Comparison of ENCODE assay signal across 11 cellular contexts in genomic region chr6:56802570-56802969, GRCh38.
DNase-seq lines count a peak whose midpoint lies in the region; ATAC-seq and TF ChIP-seq lines count a peak whose summit lies in the region.
"Had no signal": no experiment of that assay in that cellular context is flagged by ENCODE, and none has a peak within 500 bp of the region (broad histone marks: within the 10 kb centered on the region; RNA-seq: fewer than 3 reads in every experiment).

No MANE protein-coding gene starts in this region.

- whole genome bisulfite sequencing in smooth muscle cell (ENCODE audit: low lambda C conversion rate) = 52% methylated on average over 2 of the region's 2 CpGs

- no peaks in the 10 kb centered on the region for H3K4me1 ChIP-seq in colonic mucosa
- H3K4me1 ChIP-seq in smooth muscle cell (ENCODE audit: low read depth) = peaks cover 50% of the 10 kb centered on the region
- H3K4me1 ChIP-seq: upper lobe of right lung had no signal

- H3K36me3 ChIP-seq in colonic mucosa = no peaks in the 10 kb centered on the region
- no peaks in the 10 kb centered on the region for H3K36me3 ChIP-seq in smooth muscle cell (ENCODE audit: low read depth)
- H3K36me3 ChIP-seq: upper lobe of right lung had no signal

- no peak overlapping the region for H2AFZ ChIP-seq in smooth muscle cell (ENCODE audit: low read depth)

- peak overlapping the region; percentile 74 for H3K27ac Mint-ChIP-seq in HFFc6
- H3K27ac Mint-ChIP-seq in type B pancreatic cell = no peak overlapping the region
- H3K27ac Mint-ChIP-seq in effector memory CD8-positive, alpha-beta T cell = no peak overlapping the region
- H3K27ac Mint-ChIP-seq: activated naive CD4-positive, alpha-beta T cell treated with anti-CD3 and anti-CD28 coated beads, Interleukin-2, amount 10 ng/mL, durations not matched to agents 7 days and 5 days had no signal

- no peak overlapping the region for H3K27ac ChIP-seq in colonic mucosa
- H3K27ac ChIP-seq in smooth muscle cell (ENCODE audit: low read depth) = no peak overlapping the region
- H3K27ac ChIP-seq: upper lobe of right lung had no signal

- no peak for ATAC-seq in effector memory CD8-positive, alpha-beta T cell (replicated peaks)
- ATAC-seq: HCT116, upper lobe of right lung had no signal

- no peaks in the 10 kb centered on the region for H3F3A ChIP-seq in smooth muscle cell (ENCODE audit: low read depth)

- H3K4me3 ChIP-seq in colonic mucosa (no peak overlapping the region), smooth muscle cell (no peak overlapping the region)
- H3K4me3 ChIP-seq: upper lobe of right lung had no signal

- peak overlapping the region; percentile 4 for H3K4me2 ChIP-seq in smooth muscle cell

- TF ChIP-seq CTCF in HFFc6 (IDR thresholded peaks at IDR 0.05) (no peak), colonic mucosa (IDR thresholded peaks at IDR 0.05) (no peak), smooth muscle cell (IDR thresholded peaks at IDR 0.05; ENCODE audit: borderline replicate concordance, insufficient read depth, poor library complexity, severe bottlenecking) (no peak), type B pancreatic cell (conservative IDR thresholded peaks at IDR 0.05) (no peak)

- H3K9me3 Mint-ChIP-seq in HFFc6 (no peaks in the 10 kb centered on the region), type B pancreatic cell (no peaks in the 10 kb centered on the region)
- no peaks in the 10 kb centered on the region for H3K9me3 Mint-ChIP-seq in effector memory CD8-positive, alpha-beta T cell
- H3K9me3 Mint-ChIP-seq: activated naive CD4-positive, alpha-beta T cell treated with anti-CD3 and anti-CD28 coated beads, Interleukin-2, amount 10 ng/mL, durations not matched to agents 7 days and 5 days had no signal

- H3K27me3 ChIP-seq in colonic mucosa (no peaks in the 10 kb centered on the region), smooth muscle cell (ENCODE audit: low read depth) (no peaks in the 10 kb centered on the region)
- H3K27me3 ChIP-seq: upper lobe of right lung had no signal

- DNase-seq in HFFc6 (peak; percentile 30), NCI-H345 treated with DMSO at 0.1 percent for 48 hours (lab: John Stamatoyannopoulos, UW; ENCODE audit: unreplicated experiment) (peak; percentile 89), colonic mucosa (peak; percentile 22), smooth muscle cell (lab: John Stamatoyannopoulos, UW; ENCODE audit: unreplicated experiment) (no peak), type B pancreatic cell (ENCODE audit: extremely low spot score, unreplicated experiment) (no peak)
- no peak for DNase-seq in activated effector memory CD4-positive, alpha-beta T cell treated with anti-CD3 and anti-CD28 coated beads, Interleukin-2, amount 50 U/mL, for 16 hours
- no peak for DNase-seq in effector memory CD8-positive, alpha-beta T cell
- DNase-seq: activated naive CD4-positive, alpha-beta T cell treated with anti-CD3 and anti-CD28 coated beads, Interleukin-2, amount 10 ng/mL, durations not matched to agents 7 days and 5 days; midbrain; upper lobe of right lung had no signal

- H3K79me2 ChIP-seq in smooth muscle cell (ENCODE audit: low read depth) = peaks cover 63% of the 10 kb centered on the region

- H3K4me3 Mint-ChIP-seq in HFFc6 (peak overlapping the region; percentile 66), type B pancreatic cell (no peak overlapping the region)
- no peak overlapping the region for H3K4me3 Mint-ChIP-seq in effector memory CD8-positive, alpha-beta T cell
- H3K4me3 Mint-ChIP-seq: activated naive CD4-positive, alpha-beta T cell treated with anti-CD3 and anti-CD28 coated beads, Interleukin-2, amount 10 ng/mL, durations not matched to agents 7 days and 5 days had no signal

- H3K9ac ChIP-seq in colonic mucosa (ENCODE audit: low read depth in 2 of 2, low read length in 2 of 2) = no peak overlapping the region
- no peak overlapping the region for H3K9ac ChIP-seq in smooth muscle cell (ENCODE audit: low read depth)

- intact Hi-C loops in colonic mucosa (cut with DNase I) = no loop called here

- no peaks in the 10 kb centered on the region for H4K20me1 ChIP-seq in smooth muscle cell (ENCODE audit: low read depth)

- H3K9me3 ChIP-seq in colonic mucosa (no peaks in the 10 kb centered on the region), smooth muscle cell (replicated peaks; ENCODE audit: low read depth) (no peaks in the 10 kb centered on the region)
- H3K9me3 ChIP-seq: upper lobe of right lung had no signal

- no peaks in the 10 kb centered on the region for H3K27me3 Mint-ChIP-seq in HFFc6 (ENCODE audit: insufficient read depth)
- H3K27me3 Mint-ChIP-seq in type B pancreatic cell = no peaks in the 10 kb centered on the region
- no peaks in the 10 kb centered on the region for H3K27me3 Mint-ChIP-seq in effector memory CD8-positive, alpha-beta T cell
- H3K27me3 Mint-ChIP-seq: activated naive CD4-positive, alpha-beta T cell treated with anti-CD3 and anti-CD28 coated beads, Interleukin-2, amount 10 ng/mL, durations not matched to agents 7 days and 5 days had no signal

- peaks cover 30% of the 10 kb centered on the region for H3K36me3 Mint-ChIP-seq in HFFc6 (ENCODE audit: low read depth)
- peaks cover 4% of the 10 kb centered on the region for H3K36me3 Mint-ChIP-seq in type B pancreatic cell
- no peaks in the 10 kb centered on the region for H3K36me3 Mint-ChIP-seq in effector memory CD8-positive, alpha-beta T cell (ENCODE audit: insufficient read depth)
- H3K36me3 Mint-ChIP-seq: activated naive CD4-positive, alpha-beta T cell treated with anti-CD3 and anti-CD28 coated beads, Interleukin-2, amount 10 ng/mL, durations not matched to agents 7 days and 5 days had no signal

- H3K4me1 Mint-ChIP-seq in HFFc6 (ENCODE audit: low read depth) (peaks cover 94% of the 10 kb centered on the region), type B pancreatic cell (ENCODE audit: unreplicated experiment) (peaks cover 13% of the 10 kb centered on the region)
- H3K4me1 Mint-ChIP-seq in effector memory CD8-positive, alpha-beta T cell (ENCODE audit: low read depth in 2 of 2) = no peaks in the 10 kb centered on the region
- H3K4me1 Mint-ChIP-seq: activated naive CD4-positive, alpha-beta T cell treated with anti-CD3 and anti-CD28 coated beads, Interleukin-2, amount 10 ng/mL, durations not matched to agents 7 days and 5 days had no signal

Comparison
In these comparisons a context has a peak if more than half of its experiments do, and no peak if none do; other contexts are left out.
1. DNase-seq: peak in HFFc6 (single experiment), NCI-H345 treated with DMSO at 0.1 percent for 48 hours (single experiment) and colonic mucosa (single experiment); none in smooth muscle cell (single experiment), activated effector memory CD4-positive, alpha-beta T cell treated with anti-CD3 and anti-CD28 coated beads, Interleukin-2, amount 50 U/mL, for 16 hours (single experiment), type B pancreatic cell (single experiment) and effector memory CD8-positive, alpha-beta T cell (0 of 3).